14 cellular contexts compared by ENCODE assay signal in the genomic region with DNA sequence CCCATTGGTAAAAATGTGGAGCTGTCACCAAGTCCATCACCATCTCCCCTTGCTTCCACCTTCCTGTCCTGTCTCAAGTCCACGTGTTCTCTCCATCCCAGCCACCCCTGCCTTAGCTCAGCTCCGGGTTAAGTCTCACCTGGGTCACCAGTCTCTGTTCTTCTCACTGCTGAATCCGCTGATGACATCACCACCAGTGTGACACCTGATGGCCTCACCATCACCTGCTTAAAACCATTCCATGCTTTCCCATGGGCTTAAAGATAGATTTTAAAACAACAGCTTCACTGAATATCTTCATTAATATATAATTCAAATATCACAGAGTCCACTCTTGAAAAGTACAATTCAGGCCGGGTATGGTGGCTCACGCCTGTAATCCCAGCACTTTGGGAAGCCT.
"Had no signal": no experiment of that assay in that cellular context is flagged by ENCODE, and none has a peak within 500 bp of the region (broad histone marks: within the 10 kb centered on the region; RNA-seq: fewer than 3 reads in every experiment).

No MANE protein-coding gene starts in this region.

- H3K36me3 ChIP-seq: gastroesophageal sphincter, left lung, sigmoid colon, stomach, thoracic aorta had no signal

- H3K4me1 ChIP-seq: psoas muscle had no signal

- H3K27me3 ChIP-seq: gastroesophageal sphincter, left lung, sigmoid colon, stomach had no signal

- H3K27ac Mint-ChIP-seq: activated naive CD8-positive, alpha-beta T cell treated with anti-CD3 and anti-CD28 coated beads, Interleukin-2, amount 50 U/mL, for 24 hours; nephron progenitor cell had no signal

- H3K27ac ChIP-seq: gastroesophageal sphincter, left lung, psoas muscle, sigmoid colon, stomach, thoracic aorta had no signal

- H3K9me3 ChIP-seq: psoas muscle, sigmoid colon, thoracic aorta had no signal

- ATAC-seq: activated naive CD8-positive, alpha-beta T cell treated with anti-CD3 and anti-CD28 coated beads, Interleukin-2, amount 50 U/mL, for 24 hours; left lung; psoas muscle; SK-N-SH treated with all-trans-retinoic acid at 6 μM for 48 hours had no signal

- H3K4me3 ChIP-seq: gastroesophageal sphincter, left lung, psoas muscle, sigmoid colon, stomach, thoracic aorta had no signal

- DNase-seq: activated CD4-positive, alpha-beta T cell treated with anti-CD3 and anti-CD28 coated beads, Interleukin-2, amount 50 U/mL, for 4 hours; activated CD8-positive, alpha-beta memory T cell treated with anti-CD3 and anti-CD28 coated beads, Interleukin-2, amount 50 U/mL, for 48 hours; activated effector memory CD4-positive, alpha-beta T cell treated with Interleukin-2 at 50 U/mL for 16 hours; activated naive CD8-positive, alpha-beta T cell treated with anti-CD3 and anti-CD28 coated beads, Interleukin-2, amount 50 U/mL, for 24 hours; left lung; nephron progenitor cell; psoas muscle; sigmoid colon; stimulated activated CD4-positive, alpha-beta T cell treated with anti-CD3 and anti-CD28 coated beads, Interleukin-2, amount 100 ng/mL, for 24 hours; stomach had no signal

- H3K4me3 Mint-ChIP-seq: activated naive CD8-positive, alpha-beta T cell treated with anti-CD3 and anti-CD28 coated beads, Interleukin-2, amount 50 U/mL, for 24 hours; nephron progenitor cell; T-helper 1 cell treated with Interleukin-12 subunit alpha and Interleukin-12 subunit beta and Interleukin-4 antibody, amounts not matched to agents 30 μg/mL and 1 μg/mL, for 36 hours had no signal

- H3K27me3 Mint-ChIP-seq: activated naive CD8-positive, alpha-beta T cell treated with anti-CD3 and anti-CD28 coated beads, Interleukin-2, amount 50 U/mL, for 24 hours had no signal
